21 cellular contexts compared by ENCODE assay signal in the genomic region with DNA sequence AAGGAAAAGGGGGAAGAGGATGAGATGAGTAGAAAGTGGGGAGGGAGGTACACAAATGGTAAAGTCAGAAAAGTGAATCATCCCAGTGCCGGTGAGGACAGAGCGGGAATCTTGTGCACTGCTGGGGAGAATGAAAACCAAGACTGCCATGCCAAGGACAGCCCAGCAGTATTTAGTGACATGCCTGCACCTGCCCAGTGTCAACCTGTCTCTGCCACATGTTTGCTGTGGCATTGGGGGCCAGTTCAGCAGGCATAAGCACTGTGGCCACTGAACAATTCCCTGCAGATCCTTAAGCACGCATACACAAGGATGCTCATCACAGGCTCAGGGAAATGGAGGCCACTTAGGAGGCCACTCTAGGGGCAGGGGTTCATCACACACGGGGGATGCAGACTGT. TPM values are rescaled to one million over a fixed set of nuclear protein-coding genes. Genes with fewer than 3 reads are reported as not detected.
DNase-seq lines count a peak whose midpoint lies in the region; ATAC-seq and TF ChIP-seq lines count a peak whose summit lies in the region.
"Had no signal": no experiment of that assay in that cellular context is flagged by ENCODE, and none has a peak within 500 bp of the region (broad histone marks: within the 10 kb centered on the region; RNA-seq: fewer than 3 reads in every experiment).

No MANE protein-coding gene starts in this region.

- intact Hi-C loops in stomach (cut with DNase I; ENCODE audit: low total_unique reads) = no loop called here

- 71 to 85% (median 74%) methylated on average over 2 to 4 of the region's 4 CpGs for WGBS in stomach, 5 donors

- no peaks in the 10 kb centered on the region for H3K9me3 ChIP-seq in BLaER1
- H3K9me3 ChIP-seq in WERI-Rb-1 (ENCODE audit: severe bottlenecking) = no peaks in the 10 kb centered on the region
- H3K9me3 ChIP-seq in stomach = no peaks in the 10 kb centered on the region
- H3K9me3 ChIP-seq: left ventricle myocardium inferior had no signal

- no peak for TF ChIP-seq EP300 in stomach (IDR thresholded peaks at IDR 0.05)

- no peak overlapping the region for H3K4me3 ChIP-seq in BLaER1
- H3K4me3 ChIP-seq in WERI-Rb-1 (ENCODE audit: low read depth, low read length) = no peak overlapping the region
- H3K4me3 ChIP-seq in stomach = no peak overlapping the region
- H3K4me3 ChIP-seq: left ventricle myocardium inferior had no signal

- 0 out of 2 replicates have a peak overlapping the region, but pooled peaks have one; percentile 27 for H3K4me2 ChIP-seq in BLaER1

- H3K27ac ChIP-seq in BLaER1 = no peak overlapping the region
- H3K27ac ChIP-seq in WERI-Rb-1 = peak overlapping the region; percentile 64
- no peak overlapping the region for H3K27ac ChIP-seq in stomach
- H3K27ac ChIP-seq: left ventricle myocardium inferior had no signal

- TF ChIP-seq POLR2A in stomach (IDR thresholded peaks at IDR 0.05) = no peak

- H3K9ac ChIP-seq in BLaER1 = no peak overlapping the region

- ATAC-seq in GM18867 (IDR thresholded peaks at IDR 0.05; ENCODE audit: unreplicated experiment) (no peak), GM21619 (IDR thresholded peaks at IDR 0.05; ENCODE audit: unreplicated experiment) (no peak), SK-N-SH treated with all-trans-retinoic acid at 6 μM for 48 hours (no peak)
- ATAC-seq: activated naive CD4-positive, alpha-beta T cell treated with anti-CD3 and anti-CD28 coated beads, Interleukin-2, amount 50 U/mL, for 72 hours; activated T-cell treated with anti-CD3 and anti-CD28 coated beads, Interleukin-2, amount 50 U/mL, for 4 hours; effector memory CD8-positive, alpha-beta T cell; Panc1 had no signal

- H3K4me1 ChIP-seq in BLaER1 (peaks cover 71% of the 10 kb centered on the region), stomach (peaks cover 11 to 14% (median 12%) of the 10 kb centered on the region in 4 donors)

- no peaks in the 10 kb centered on the region for H3K36me3 ChIP-seq in BLaER1
- no peaks in the 10 kb centered on the region for H3K36me3 ChIP-seq in WERI-Rb-1
- H3K36me3 ChIP-seq in stomach = no peaks in the 10 kb centered on the region
- H3K36me3 ChIP-seq: left ventricle myocardium inferior had no signal

- H4K20me1 ChIP-seq in BLaER1 = no peaks in the 10 kb centered on the region; the same call in 1 of the 2 replicates

- H3K27me3 ChIP-seq in BLaER1 (no peaks in the 10 kb centered on the region), WERI-Rb-1 (ENCODE audit: insufficient read depth, low read depth, severe bottlenecking) (no peaks in the 10 kb centered on the region), stomach (peaks cover 0 to 71% (median 10%) of the 10 kb centered on the region in 3 donors)

- DNase-seq in DMS79 treated with DMSO at 0.1 percent for 48 hours (lab: John Stamatoyannopoulos, UW) (peak; percentile 84), NCI-H2196 (lab: John Stamatoyannopoulos, UW; ENCODE audit: unreplicated experiment) (peak; percentile 44), WERI-Rb-1 (no peak), stomach (no peak)
- DNase-seq: ACHN; activated T-cell treated with anti-CD3 and anti-CD28 coated beads, Interleukin-2, amount 50 U/mL, for 4 hours; effector memory CD8-positive, alpha-beta T cell; KBM-7; left ventricle myocardium inferior; NCI-H1048 had no signal

- no peak for TF ChIP-seq CTCF in WERI-Rb-1 (IDR thresholded peaks at IDR 0.05; ENCODE audit: low read depth, low read length)
- TF ChIP-seq CTCF in stomach (IDR thresholded peaks at IDR 0.05) = no peak

TF ChIP-seq in SK-N-SH treated with all-trans-retinoic acid at 6 μM for 48 hours, 23 proteins besides CTCF, POLR2A, EP300 and RAD21:
- TF ChIP-seq ESRRG (CRISPR knock-in tag; IDR thresholded peaks at IDR 0.05) (no peak), ZNF70 (CRISPR knock-in tag; IDR thresholded peaks at IDR 0.05) (no peak), ZFP30 (CRISPR knock-in tag; IDR thresholded peaks at IDR 0.05) (no peak), GLIS3 (CRISPR knock-in tag; IDR thresholded peaks at IDR 0.05) (no peak), ZFP3 (CRISPR knock-in tag; IDR thresholded peaks at IDR 0.05) (no peak), OSR1 (CRISPR knock-in tag; IDR thresholded peaks at IDR 0.05) (no peak), RARB (CRISPR knock-in tag; IDR thresholded peaks at IDR 0.05) (no peak), ISL1 (CRISPR knock-in tag; IDR thresholded peaks at IDR 0.05) (no peak)

RNA-seq across cellular contexts. Expression of a gene that starts 5.2 kb away (rescaled TPM):
- 10 to 100 TPM in 1 of 5 donors, 1 to 10 TPM in 3, under 1 TPM in 1; 0.87 to 22.8 (median 2.0) TPM for total RNA-seq in stomach
- 1 to 10 TPM in 2 of 3 donors, under 1 TPM in 1; 0.62 to 2.8 (median 1.8) TPM for polyA plus RNA-seq in stomach
- total RNA-seq: activated naive CD4-positive, alpha-beta T cell treated with anti-CD3 and anti-CD28 coated beads, Interleukin-2, amount 50 U/mL, for 72 hours; SK-MEL-5 had no signal

RNA-seq across cellular contexts. Expression of a gene that starts 46.2 kb away (rescaled TPM):
- 1 to 10 TPM in 1 of 5 donors, not detected in 4; 1.8 TPM for total RNA-seq in stomach
- polyA plus RNA-seq in stomach = 1 to 10 TPM in 1 of 3 donors, not detected in 2; 1.8 TPM
- total RNA-seq: activated naive CD4-positive, alpha-beta T cell treated with anti-CD3 and anti-CD28 coated beads, Interleukin-2, amount 50 U/mL, for 72 hours; activated T-cell treated with anti-CD3 and anti-CD28 coated beads, Interleukin-2, amount 50 U/mL, for 4 hours; astrocyte; Daoy; left ventricle myocardium inferior; mononuclear cell; SK-MEL-5; temporal lobe had no signal

Comparison
In these comparisons a context has a peak if more than half of its experiments do, and no peak if none do; other contexts are left out.
1. DNase-seq: peak in DMS79 treated with DMSO at 0.1 percent for 48 hours (single experiment) and NCI-H2196 (single experiment); none in WERI-Rb-1 (single experiment) and stomach (single experiment).